Comparison of ENCODE assay signal across 27 cellular contexts in the genomic region with DNA sequence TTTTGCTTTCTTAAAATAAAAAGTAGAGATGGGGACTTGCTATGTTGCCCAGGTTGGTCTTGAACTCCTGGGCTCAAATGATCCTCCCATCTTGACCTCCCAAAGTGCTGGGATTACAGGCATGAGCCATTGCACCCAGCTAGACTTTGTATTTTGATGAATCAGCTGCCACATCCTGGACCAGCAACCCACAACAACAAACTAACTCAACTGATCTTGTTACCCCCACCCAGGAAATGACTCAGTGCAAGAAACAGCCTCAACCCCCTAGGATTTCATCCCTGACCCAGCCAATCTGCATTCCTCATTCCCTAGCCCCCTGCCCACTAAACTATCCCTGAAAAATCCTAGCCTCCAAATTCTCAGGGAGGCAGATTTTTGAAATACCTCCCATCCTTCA.
A peak's percentile ranks its signal among the peaks of the same experiment; 100 is the strongest.
DNase-seq lines count a peak whose midpoint lies in the region; ATAC-seq lines count a peak whose summit lies in the region.
"Had no signal": no experiment of that assay in that cellular context is flagged by ENCODE, and none has a peak within 500 bp of the region (broad histone marks: within the 10 kb centered on the region; RNA-seq: fewer than 3 reads in every experiment).

No MANE protein-coding gene starts in this region.

- no peak overlapping the region for H3K27ac Mint-ChIP-seq in activated T-cell treated with anti-CD3 and anti-CD28 coated beads, Interleukin-2, amount 50 U/mL, for 72 hours
- no peak overlapping the region for H3K27ac Mint-ChIP-seq in activated CD4-positive, alpha-beta memory T cell treated with anti-CD3 and anti-CD28 coated beads, Interleukin-2, amount 10 ng/mL, durations not matched to agents 7 days and 5 days
- H3K27ac Mint-ChIP-seq: CD4-positive, alpha-beta T cell had no signal

- peaks cover 0 to 3% of the 10 kb centered on the region in 2 donors for H3K9me3 Mint-ChIP-seq in activated T-cell treated with anti-CD3 and anti-CD28 coated beads, Interleukin-2, amount 50 U/mL, for 72 hours
- H3K9me3 Mint-ChIP-seq in activated CD4-positive, alpha-beta memory T cell treated with anti-CD3 and anti-CD28 coated beads, Interleukin-2, amount 10 ng/mL, durations not matched to agents 7 days and 5 days, result peaks cover 15% of the 10 kb centered on the region
- H3K9me3 Mint-ChIP-seq: CD4-positive, alpha-beta T cell had no signal

- peaks cover 9% of the 10 kb centered on the region for H3K4me1 Mint-ChIP-seq in activated T-cell treated with anti-CD3 and anti-CD28 coated beads, Interleukin-2, amount 50 U/mL, for 72 hours (ENCODE audit: low read depth)
- H3K4me1 Mint-ChIP-seq in activated CD4-positive, alpha-beta memory T cell treated with anti-CD3 and anti-CD28 coated beads, Interleukin-2, amount 10 ng/mL, durations not matched to agents 7 days and 5 days, result peaks cover 17% of the 10 kb centered on the region

- peaks cover 14% of the 10 kb centered on the region for H3K27me3 Mint-ChIP-seq in activated T-cell treated with anti-CD3 and anti-CD28 coated beads, Interleukin-2, amount 50 U/mL, for 72 hours (ENCODE audit: low read depth)
- peaks cover 2% of the 10 kb centered on the region for H3K27me3 Mint-ChIP-seq in activated CD4-positive, alpha-beta memory T cell treated with anti-CD3 and anti-CD28 coated beads, Interleukin-2, amount 10 ng/mL, durations not matched to agents 7 days and 5 days

- peak; percentile 49 to 73 for ATAC-seq in activated T-cell treated with anti-CD3 and anti-CD28 coated beads, Interleukin-2, amount 50 U/mL, for 72 hours (replicated peaks in 1 of 2)
- no peak for ATAC-seq in GM19035 (IDR thresholded peaks at IDR 0.05; ENCODE audit: unreplicated experiment)
- ATAC-seq: left ventricle myocardium superior had no signal

- POLR2A ChIA-PET in activated CD4-positive, alpha-beta memory T cell treated with anti-CD3 and anti-CD28 coated beads, Interleukin-2, amount 10 ng/mL, durations not matched to agents 7 days and 5 days (lab: Charles Lee), result no interaction called here

- DNase-seq in activated T-cell treated with anti-CD3 and anti-CD28 coated beads, Interleukin-2, amount 50 U/mL, for 72 hours, result peak in 1 of 2 donors; percentile 17
- DNase-seq in activated T-cell treated with anti-CD3 and anti-CD28 coated beads, Interleukin-2, amount 50 U/mL, for 48 hours, result no peak
- DNase-seq in HK-2 (ENCODE audit: unreplicated experiment), result peak; percentile 7
- peak; percentile 21 for DNase-seq in activated CD4-positive, alpha-beta memory T cell treated with anti-CD3 and anti-CD28 coated beads, Interleukin-2, amount 10 ng/mL, durations not matched to agents 7 days and 5 days
- peak; percentile 18 for DNase-seq in renal cortical epithelial cell (ENCODE audit: low read depth)
- DNase-seq in hippocampal formation (lab: John Stamatoyannopoulos, UW), result no peak
- DNase-seq in NCI-H187 treated with DMSO at 0.1 percent for 48 hours (lab: John Stamatoyannopoulos, UW), result no peak
- DNase-seq: activated CD4-positive, alpha-beta T cell treated with anti-CD3 and anti-CD28 coated beads, Interleukin-2, amount 50 U/mL, for 1 hour; activated CD8-positive, alpha-beta memory T cell treated with anti-CD3 and anti-CD28 coated beads, Interleukin-2, amount 50 U/mL, for 48 hours; AML-193; caudate nucleus; CD4-positive, alpha-beta T cell; DND-41; effector CD8-positive, alpha-beta T cell; H7; left ventricle myocardium superior; NCI-H1436; NCI-H2081 treated with DMSO at 0.1 percent for 48 hours; NCI-H345; NCI-H69; SIG-M5; stimulated activated CD4-positive, alpha-beta T cell treated with anti-CD3 and anti-CD28 coated beads, Interleukin-1b, Interleukin-23, amount 100 ng/mL, for 48 hours; stomach; SW 1271; T-helper 9 cell; WERI-Rb-1 had no signal

- H3K36me3 Mint-ChIP-seq in activated T-cell treated with anti-CD3 and anti-CD28 coated beads, Interleukin-2, amount 50 U/mL, for 72 hours (ENCODE audit: insufficient read depth in 2 of 2), result no peaks in the 10 kb centered on the region
- H3K36me3 Mint-ChIP-seq in activated CD4-positive, alpha-beta memory T cell treated with anti-CD3 and anti-CD28 coated beads, Interleukin-2, amount 10 ng/mL, durations not matched to agents 7 days and 5 days (ENCODE audit: low read depth), result no peaks in the 10 kb centered on the region

- no peak overlapping the region for H3K4me3 Mint-ChIP-seq in activated T-cell treated with anti-CD3 and anti-CD28 coated beads, Interleukin-2, amount 50 U/mL, for 72 hours
- no peak overlapping the region for H3K4me3 Mint-ChIP-seq in activated CD4-positive, alpha-beta memory T cell treated with anti-CD3 and anti-CD28 coated beads, Interleukin-2, amount 10 ng/mL, durations not matched to agents 7 days and 5 days
- H3K4me3 Mint-ChIP-seq: CD4-positive, alpha-beta T cell had no signal

- CTCF ChIA-PET in activated CD4-positive, alpha-beta memory T cell treated with anti-CD3 and anti-CD28 coated beads, Interleukin-2, amount 10 ng/mL, durations not matched to agents 7 days and 5 days (lab: Charles Lee), result no interaction called here

Comparison
In these comparisons a context has a peak if more than half of its experiments do, and no peak if none do; other contexts are left out.
1. DNase-seq: peak in HK-2 (single experiment), activated CD4-positive, alpha-beta memory T cell treated with anti-CD3 and anti-CD28 coated beads, Interleukin-2, amount 10 ng/mL, durations not matched to agents 7 days and 5 days (single experiment) and renal cortical epithelial cell (single experiment); none in activated T-cell treated with anti-CD3 and anti-CD28 coated beads, Interleukin-2, amount 50 U/mL, for 48 hours (0 of 2), hippocampal formation (0 of 2) and NCI-H187 treated with DMSO at 0.1 percent for 48 hours (single experiment).